9 cellular contexts compared by ENCODE assay signal in genomic region chr1:165598676-165599059, GRCh38. TPM values are rescaled to one million over a fixed set of nuclear protein-coding genes. Genes with fewer than 3 reads are reported as not detected.
A peak's percentile ranks its signal among the peaks of the same experiment; 100 is the strongest.
DNase-seq lines count a peak whose midpoint lies in the region; ATAC-seq, FAIRE-seq and TF ChIP-seq lines count a peak whose summit lies in the region.
"Had no signal": no experiment of that assay in that cellular context is flagged by ENCODE, and none has a peak within 500 bp of the region (broad histone marks: within the 10 kb centered on the region; RNA-seq: fewer than 3 reads in every experiment).

No MANE protein-coding gene starts in this region.

- H3K9me3 Mint-ChIP-seq in activated naive CD4-positive, alpha-beta T cell treated with anti-CD3 and anti-CD28 coated beads, Interleukin-2, amount 10 ng/mL, durations not matched to agents 7 days and 5 days, result no peaks in the 10 kb centered on the region
- H3K9me3 Mint-ChIP-seq in activated T-helper 2 cell treated with anti-CD3 and anti-CD28 coated beads, Interferon-gamma antibody, Interleukin-2, Interleukin-4, amounts not matched to agents 10 μg/mL and 5 μg/mL and 100 μg/mL, durations not matched to agents 14 hours and 24 hours and 36 hours, result no peaks in the 10 kb centered on the region

- peak overlapping the region; percentile 83 for H3K4me3 Mint-ChIP-seq in activated naive CD4-positive, alpha-beta T cell treated with anti-CD3 and anti-CD28 coated beads, Interleukin-2, amount 10 ng/mL, durations not matched to agents 7 days and 5 days
- peak overlapping the region; percentile 90 for H3K4me3 Mint-ChIP-seq in activated T-helper 2 cell treated with anti-CD3 and anti-CD28 coated beads, Interferon-gamma antibody, Interleukin-2, Interleukin-4, amounts not matched to agents 10 μg/mL and 5 μg/mL and 100 μg/mL, durations not matched to agents 14 hours and 24 hours and 36 hours (ENCODE audit: low read depth)

- H3K9ac ChIP-seq in kidney (ENCODE audit: low read length in 2 of 2), result peak overlapping the region; percentile 29 to 86

- intact Hi-C loops in activated T-helper 2 cell treated with anti-CD3 and anti-CD28 coated beads, Interferon-gamma antibody, Interleukin-2, Interleukin-4, amounts not matched to agents 10 μg/mL and 5 μg/mL and 100 μg/mL, durations not matched to agents 14 hours and 24 hours and 36 hours (cut with micrococcal nuclease), result loop anchor here (1.0 to 10.0 kb wide), 5 partner anchors 33 to 566 kb away; partner anchors contain the start of genes FAM78B, MGST3, TMCO1 and UCK2
- intact Hi-C loops in kidney (cut with DNase I), result no loop called here

- FAIRE-seq in kidney (lab: Jason Lieb, UNC), result no peak

- peaks cover 59% of the 10 kb centered on the region for H3K27me3 Mint-ChIP-seq in activated naive CD4-positive, alpha-beta T cell treated with anti-CD3 and anti-CD28 coated beads, Interleukin-2, amount 10 ng/mL, durations not matched to agents 7 days and 5 days
- H3K27me3 Mint-ChIP-seq in activated T-helper 2 cell treated with anti-CD3 and anti-CD28 coated beads, Interferon-gamma antibody, Interleukin-2, Interleukin-4, amounts not matched to agents 10 μg/mL and 5 μg/mL and 100 μg/mL, durations not matched to agents 14 hours and 24 hours and 36 hours (ENCODE audit: low read depth), result peaks cover 25% of the 10 kb centered on the region

- H3K36me3 ChIP-seq in kidney (ENCODE audit: control insufficient read depth in 1 of 2, insufficient read depth in 2 of 2, low read length in 2 of 2), result no peaks in the 10 kb centered on the region

- peak overlapping the region; percentile 39 for H3K27ac Mint-ChIP-seq in activated naive CD4-positive, alpha-beta T cell treated with anti-CD3 and anti-CD28 coated beads, Interleukin-2, amount 10 ng/mL, durations not matched to agents 7 days and 5 days
- H3K27ac Mint-ChIP-seq in activated T-helper 2 cell treated with anti-CD3 and anti-CD28 coated beads, Interferon-gamma antibody, Interleukin-2, Interleukin-4, amounts not matched to agents 10 μg/mL and 5 μg/mL and 100 μg/mL, durations not matched to agents 14 hours and 24 hours and 36 hours, result peak overlapping the region; percentile 86

- ATAC-seq in HG02610 (IDR thresholded peaks at IDR 0.05; ENCODE audit: unreplicated experiment) (no peak), HG03442 (IDR thresholded peaks at IDR 0.05; ENCODE audit: unreplicated experiment) (no peak)

- peak overlapping the region; percentile 93 to 95 for H3K4me3 ChIP-seq in kidney (ENCODE audit: low read length in 2 of 2)

- H3K9me3 ChIP-seq in kidney (ENCODE audit: control insufficient read depth in 1 of 2, low read length in 2 of 2), result no peaks in the 10 kb centered on the region

- no peaks in the 10 kb centered on the region for H3K36me3 Mint-ChIP-seq in activated naive CD4-positive, alpha-beta T cell treated with anti-CD3 and anti-CD28 coated beads, Interleukin-2, amount 10 ng/mL, durations not matched to agents 7 days and 5 days
- no peaks in the 10 kb centered on the region for H3K36me3 Mint-ChIP-seq in activated T-helper 2 cell treated with anti-CD3 and anti-CD28 coated beads, Interferon-gamma antibody, Interleukin-2, Interleukin-4, amounts not matched to agents 10 μg/mL and 5 μg/mL and 100 μg/mL, durations not matched to agents 14 hours and 24 hours and 36 hours (ENCODE audit: low read depth)

- no peak for TF ChIP-seq CTCF in kidney (IDR thresholded peaks at IDR 0.05; ENCODE audit: borderline replicate concordance, extremely low read depth, insufficient read depth)

- CTCF ChIA-PET in activated naive CD4-positive, alpha-beta T cell treated with anti-CD3 and anti-CD28 coated beads, Interleukin-2, amount 10 ng/mL, durations not matched to agents 7 days and 5 days (lab: Charles Lee), result interaction anchor here (0.8 to 5.5 kb wide), 6 partner anchors 32 to 341 kb away, joined by 3 to 70 read pairs (median 6); partner anchors contain the start of gene MGST3

- DNase-seq in activated naive CD4-positive, alpha-beta T cell treated with anti-CD3 and anti-CD28 coated beads, Interleukin-2, amount 10 ng/mL, durations not matched to agents 7 days and 5 days, result no peak
- no peak for DNase-seq in activated naive CD4-positive, alpha-beta T cell treated with anti-CD3 and anti-CD28 coated beads, Interleukin-2, amount 50 U/mL, for 16 hours
- DNase-seq in activated T-helper 2 cell treated with anti-CD3 and anti-CD28 coated beads, Interferon-gamma antibody, Interleukin-2, Interleukin-4, amounts not matched to agents 10 μg/mL and 5 μg/mL and 100 μg/mL, durations not matched to agents 14 hours and 24 hours and 36 hours (ENCODE audit: low spot score), result no peak
- DNase-seq in kidney, result no peak
- no peak for DNase-seq in superior temporal gyrus (ENCODE audit: extremely low spot score)

- peaks cover 27% of the 10 kb centered on the region for H3K4me1 Mint-ChIP-seq in activated naive CD4-positive, alpha-beta T cell treated with anti-CD3 and anti-CD28 coated beads, Interleukin-2, amount 10 ng/mL, durations not matched to agents 7 days and 5 days
- H3K4me1 Mint-ChIP-seq in activated T-helper 2 cell treated with anti-CD3 and anti-CD28 coated beads, Interferon-gamma antibody, Interleukin-2, Interleukin-4, amounts not matched to agents 10 μg/mL and 5 μg/mL and 100 μg/mL, durations not matched to agents 14 hours and 24 hours and 36 hours (ENCODE audit: low read depth), result peaks cover 30% of the 10 kb centered on the region

- peaks cover 5 to 7% of the 10 kb centered on the region in 2 donors for H3K4me1 ChIP-seq in kidney (ENCODE audit: control insufficient read depth in 1 of 2, insufficient read depth in 1 of 2, low read depth in 1 of 2, low read length in 2 of 2)

- H3K27ac ChIP-seq in kidney (ENCODE audit: low read depth in 2 of 2, low read length in 2 of 2), result peak overlapping the region; percentile 44 to 73
- H3K27ac ChIP-seq in temporal lobe (ENCODE audit: low read depth, low read length), result peak overlapping the region; percentile 80

RNA-seq across cellular contexts. Expression of gene MGST3, which starts 32.4 kb away (rescaled TPM):
- total RNA-seq in activated T-helper 2 cell treated with anti-CD3 and anti-CD28 coated beads, Interferon-gamma antibody, Interleukin-2, Interleukin-4, amounts not matched to agents 10 μg/mL and 5 μg/mL and 100 μg/mL, durations not matched to agents 14 hours and 24 hours and 36 hours, result 63.6 and 63.7 TPM in 2 replicates
- 296 TPM for total RNA-seq in kidney
- 545 TPM for polyA plus RNA-seq in kidney (ENCODE audit: insufficient read depth, low read depth, low replicate concordance)
- total RNA-seq in temporal lobe, result 101 TPM

RNA-seq across cellular contexts. Expression of gene LRRC52, which starts 54.9 kb away (rescaled TPM):
- not detected in 2 replicates for total RNA-seq in activated T-helper 2 cell treated with anti-CD3 and anti-CD28 coated beads, Interferon-gamma antibody, Interleukin-2, Interleukin-4, amounts not matched to agents 10 μg/mL and 5 μg/mL and 100 μg/mL, durations not matched to agents 14 hours and 24 hours and 36 hours
- total RNA-seq in kidney, result not detected
- 0.58 TPM for polyA plus RNA-seq in kidney (ENCODE audit: insufficient read depth, low read depth, low replicate concordance)
- total RNA-seq in temporal lobe, result not detected
- total RNA-seq: glomerular endothelial cell had no signal
